ENCODE assay signal across 8 cellular contexts in genomic region chr16:53022374-53022773, GRCh38. TPM values are rescaled to one million over a fixed set of nuclear protein-coding genes. Genes with fewer than 3 reads are reported as not detected.
DNase-seq lines count a peak whose midpoint lies in the region; ATAC-seq, FAIRE-seq and TF ChIP-seq lines count a peak whose summit lies in the region.

No MANE protein-coding gene starts in this region.

- intact Hi-C loops in K562 (cut with micrococcal nuclease) (loop anchor here (1.0 to 10.0 kb wide), 4 partner anchors 46 to 1258 kb away; no protein-coding TSS in a partner anchor), upper lobe of right lung (cut with DNase I) (no loop called here), spleen (cut with DNase I; ENCODE audit: low total_unique reads) (no loop called here)
- intact Hi-C loops in activated T-helper 2 cell treated with anti-CD3 and anti-CD28 coated beads, Interferon-gamma antibody, Interleukin-2, Interleukin-4, amounts not matched to agents 10 μg/mL and 5 μg/mL and 100 μg/mL, durations not matched to agents 14 hours and 24 hours and 36 hours (cut with micrococcal nuclease): loop anchor here (2.0 kb wide), 1 partner anchor 832 kb away; no protein-coding TSS in a partner anchor

- H2AFZ ChIP-seq in K562 (ENCODE audit: low read depth, low read length): no peak overlapping the region

- no peak for TF ChIP-seq POLR2A in H54 (IDR thresholded peaks at IDR 0.05; ENCODE audit: low read depth, low read length)
- no peak for TF ChIP-seq POLR2A in K562 (conservative IDR thresholded peaks at IDR 0.05)
- no peak for TF ChIP-seq POLR2A in spleen (IDR thresholded peaks at IDR 0.05)

- peaks cover 3% of the 10 kb centered on the region for H3K27me3 Mint-ChIP-seq in activated T-helper 2 cell treated with anti-CD3 and anti-CD28 coated beads, Interferon-gamma antibody, Interleukin-2, Interleukin-4, amounts not matched to agents 10 μg/mL and 5 μg/mL and 100 μg/mL, durations not matched to agents 14 hours and 24 hours and 36 hours (ENCODE audit: low read depth)

- TF ChIP-seq CTCF in D721Med (IDR thresholded peaks at IDR 0.05; ENCODE audit: insufficient read depth, missing control alignments) (peak; percentile 77), K562 (IDR thresholded peaks at IDR 0.05 in 2 of 3, conservative IDR thresholded peaks at IDR 0.05 in 1 of 3; ENCODE audit: insufficient read depth in 2 of 3, low read depth in 1 of 3, low read length in 3 of 3) (peak; percentile 61 to 81 (median 65)), upper lobe of right lung (IDR thresholded peaks at IDR 0.05) (peak; percentile 56), spleen (IDR thresholded peaks at IDR 0.05 in 8 of 11, conservative IDR thresholded peaks at IDR 0.05 in 3 of 11) (peak in 5 of 11 experiments; percentile 11 to 33 (median 18))

- H3K4me1 Mint-ChIP-seq in activated T-helper 2 cell treated with anti-CD3 and anti-CD28 coated beads, Interferon-gamma antibody, Interleukin-2, Interleukin-4, amounts not matched to agents 10 μg/mL and 5 μg/mL and 100 μg/mL, durations not matched to agents 14 hours and 24 hours and 36 hours (ENCODE audit: low read depth): peaks cover 3% of the 10 kb centered on the region

- TF ChIP-seq EP300 in K562 (IDR thresholded peaks at IDR 0.05; ENCODE audit: low read length): no peak

- FAIRE-seq in D721Med (lab: Jason Lieb, UNC) (no peak), H54 (lab: Jason Lieb, UNC) (peak; percentile 68), K562 (lab: Jason Lieb, UNC) (peak; percentile 75)

- in situ Hi-C loops in K562 (cut with MboI): no loop called here

- ATAC-seq in K562 (peak; percentile 94), upper lobe of right lung (peak; percentile 87)

- no peaks in the 10 kb centered on the region for H3K9me3 Mint-ChIP-seq in activated T-helper 2 cell treated with anti-CD3 and anti-CD28 coated beads, Interferon-gamma antibody, Interleukin-2, Interleukin-4, amounts not matched to agents 10 μg/mL and 5 μg/mL and 100 μg/mL, durations not matched to agents 14 hours and 24 hours and 36 hours

- H3K9me3 ChIP-seq in K562 (replicated peaks; ENCODE audit: control insufficient read depth, insufficient read depth, low read depth, low read length): no peaks in the 10 kb centered on the region
- no peaks in the 10 kb centered on the region for H3K9me3 ChIP-seq in upper lobe of right lung
- no peaks in the 10 kb centered on the region for H3K9me3 ChIP-seq in spleen

- CTCF ChIA-PET in K562 (lab: Yijun Ruan, JAX; ENCODE audit: low intra/inter-chr PET ratio): interaction anchor here (2.1 kb wide), 1 partner anchor 831 kb away, joined by 9 read pairs; no protein-coding TSS in a partner anchor

- H3K4me1 ChIP-seq in K562 (replicated peaks in 1 of 2; ENCODE audit: control insufficient read depth in 2 of 2, insufficient read depth in 2 of 2, low read length in 2 of 2) (no peaks in the 10 kb centered on the region; a peak in 3 of 5 replicates), upper lobe of right lung (no peaks in the 10 kb centered on the region), spleen (no peaks in the 10 kb centered on the region)

- H3K4me3 ChIP-seq in K562 (no peak overlapping the region), upper lobe of right lung (no peak overlapping the region), spleen (no peak overlapping the region)

- H3K27ac ChIP-seq in K562 (ENCODE audit: extremely low read depth, low read depth, low read length): no peak overlapping the region
- no peak overlapping the region for H3K27ac ChIP-seq in upper lobe of right lung
- H3K27ac ChIP-seq in spleen: no peak overlapping the region

- no peak overlapping the region for H3K27ac Mint-ChIP-seq in activated T-helper 2 cell treated with anti-CD3 and anti-CD28 coated beads, Interferon-gamma antibody, Interleukin-2, Interleukin-4, amounts not matched to agents 10 μg/mL and 5 μg/mL and 100 μg/mL, durations not matched to agents 14 hours and 24 hours and 36 hours

- H3K79me2 ChIP-seq in K562 (ENCODE audit: control insufficient read depth, insufficient read depth, low read length): no peaks in the 10 kb centered on the region

- H3K36me3 ChIP-seq in K562 (ENCODE audit: control insufficient read depth, insufficient read depth, low read length) (no peaks in the 10 kb centered on the region), upper lobe of right lung (no peaks in the 10 kb centered on the region), spleen (no peaks in the 10 kb centered on the region)

- H4K20me1 ChIP-seq in K562 (replicated peaks; ENCODE audit: control insufficient read depth, insufficient read depth, low read length): no peaks in the 10 kb centered on the region

- no TSS peak for BruUV-seq in K562 (replicated peaks; lab: Mats Ljungman, UMichigan)

- no peaks in the 10 kb centered on the region for H3K36me3 Mint-ChIP-seq in activated T-helper 2 cell treated with anti-CD3 and anti-CD28 coated beads, Interferon-gamma antibody, Interleukin-2, Interleukin-4, amounts not matched to agents 10 μg/mL and 5 μg/mL and 100 μg/mL, durations not matched to agents 14 hours and 24 hours and 36 hours (ENCODE audit: low read depth)

- H3K4me3 Mint-ChIP-seq in activated T-helper 2 cell treated with anti-CD3 and anti-CD28 coated beads, Interferon-gamma antibody, Interleukin-2, Interleukin-4, amounts not matched to agents 10 μg/mL and 5 μg/mL and 100 μg/mL, durations not matched to agents 14 hours and 24 hours and 36 hours (ENCODE audit: low read depth): no peak overlapping the region

- peaks cover 2% of the 10 kb centered on the region for H3K9me1 ChIP-seq in K562 (ENCODE audit: control insufficient read depth, insufficient read depth, low read length)

- WGBS in K562 (ENCODE audit: insufficient coverage, low coverage, missing lambda C conversion rate): 2% methylated on average over 5 of the region's 5 CpGs
- 10 to 16% (median 14%) methylated on average over 5 of the region's 5 CpGs for WGBS in spleen, 5 donors

- no peak overlapping the region for H3K4me2 ChIP-seq in K562 (ENCODE audit: insufficient read depth, low read length)

- peak; percentile 67 to 82 for TF ChIP-seq RAD21 in K562 (CRISPR knock-in tag; conservative IDR thresholded peaks at IDR 0.05 in 1 of 2, IDR thresholded peaks at IDR 0.05 in 1 of 2)

- no peak overlapping the region for H3K9ac ChIP-seq in K562 (ENCODE audit: insufficient read depth in 1 of 2, low read depth in 2 of 2, low read length in 2 of 2)

- H3K27me3 ChIP-seq in K562 (ENCODE audit: control insufficient read depth in 2 of 2, insufficient read depth in 2 of 2, low read length in 2 of 2) (0 out of 5 replicates have a peak, but pooled peaks cover 0 to 2% of the 10 kb centered on the region in 2 experiments), upper lobe of right lung (no peaks in the 10 kb centered on the region), spleen (replicated peaks in 1 of 7) (no peaks in the 10 kb centered on the region)

- POLR2A ChIA-PET in K562 (lab: Yijun Ruan, JAX): no interaction called here

- no peak for DNase-seq in D721Med (ENCODE audit: insufficient read length, low spot score)
- DNase-seq in H54 (ENCODE audit: insufficient read length, low spot score): peak; percentile 57
- DNase-seq in NCI-H2227 (lab: John Stamatoyannopoulos, UW; ENCODE audit: unreplicated experiment): peak; percentile 72
- peak; percentile 61 to 68 (median 64) for DNase-seq in K562 (ENCODE audit: extremely low read depth in 1 of 4, low spot score in 3 of 4)
- peak; percentile 77 for DNase-seq in islet precursor cell
- no peak for DNase-seq in upper lobe of right lung
- no peak for DNase-seq in spleen
- no peak for DNase-seq in activated T-helper 2 cell treated with anti-CD3 and anti-CD28 coated beads, Interferon-gamma antibody, Interleukin-2, Interleukin-4, amounts not matched to agents 10 μg/mL and 5 μg/mL and 100 μg/mL, durations not matched to agents 14 hours and 24 hours and 36 hours (ENCODE audit: low spot score)

RNA-seq across cellular contexts. Expression of gene CHD9NB, which starts 30.3 kb away (rescaled TPM):
- not detected in 2 replicates for total RNA-seq in K562 (2011; cell fraction: chromatin; rRNA removed; ENCODE audit: low replicate concordance)
- not detected in 2 replicates for total RNA-seq in K562 (2011; cell fraction: nucleolus; rRNA removed)
- total RNA-seq in K562 (2011; cell fraction: nucleoplasm; rRNA removed): not detected in 2 replicates
- total RNA-seq in K562 (2014; rRNA removed): not detected in 2 replicates
- 0.07 TPM in 1 of 2 replicates, not detected in the other for total RNA-seq in K562 (2014; rRNA removed; fragmentation: Illumina TruSeq; extraction: Trizol)
- total RNA-seq in K562 (2015; rRNA removed; fragmentation: Illumina TruSeq; extraction: Trizol): not detected in 2 replicates
- 0.13 TPM in 1 of 2 replicates, not detected in the other for total RNA-seq in K562 (2021)
- not detected in 2 replicates for polyA plus RNA-seq in K562 (2011; rRNA removed)
- not detected in 2 replicates for polyA plus RNA-seq in K562 (2011; cell fraction: cytosol; rRNA removed)
- polyA plus RNA-seq in K562 (2011; cell fraction: nucleus; rRNA removed): 0.07 TPM in 1 of 2 replicates, not detected in the other
- 0.10 TPM in 1 of 2 replicates, not detected in the other for polyA plus RNA-seq in K562 (2012)
- 0.10 and 0.29 TPM in 2 replicates for polyA plus RNA-seq in K562 (2014; fragmentation: Illumina TruSeq; extraction: Trizol)
- polyA plus RNA-seq in K562 (2014; fragmentation: Nextera tagmentation; extraction: Ambion mirVana): under 1 TPM in 1 of 2 experiments, not detected in 1; 0.06 TPM
- polyA plus RNA-seq in K562 (2014; rRNA removed): 0.19 TPM in 1 of 2 replicates, not detected in the other
- polyA minus RNA-seq in K562 (2011; rRNA and poly(A)+ RNA removed): not detected in 2 replicates
- polyA minus RNA-seq in K562 (2011; cell fraction: cytosol; rRNA and poly(A)+ RNA removed): not detected in 2 replicates
- not detected in 2 replicates for polyA minus RNA-seq in K562 (2011; cell fraction: nucleus; rRNA and poly(A)+ RNA removed)
- total RNA-seq in upper lobe of right lung: 1.1 TPM
- total RNA-seq in spleen: under 1 TPM in 1 of 7 donors, not detected in 6; 0.27 TPM
- polyA plus RNA-seq in spleen: under 1 TPM in 1 of 3 donors, not detected in 2; 0.10 TPM
- total RNA-seq in activated T-helper 2 cell treated with anti-CD3 and anti-CD28 coated beads, Interferon-gamma antibody, Interleukin-2, Interleukin-4, amounts not matched to agents 10 μg/mL and 5 μg/mL and 100 μg/mL, durations not matched to agents 14 hours and 24 hours and 36 hours: 0.25 and 0.32 TPM in 2 replicates

RNA-seq across cellular contexts. Expression of gene CHD9, which starts 32.4 kb away (rescaled TPM):
- total RNA-seq in K562 (2011; cell fraction: chromatin; rRNA removed; ENCODE audit: low replicate concordance): 65.0 and 350 TPM in 2 replicates
- 31.9 and 54.3 TPM in 2 replicates for total RNA-seq in K562 (2011; cell fraction: nucleolus; rRNA removed)
- total RNA-seq in K562 (2011; cell fraction: nucleoplasm; rRNA removed): 103 and 111 TPM in 2 replicates
- total RNA-seq in K562 (2014; rRNA removed): 22.0 and 32.0 TPM in 2 replicates
- total RNA-seq in K562 (2014; rRNA removed; fragmentation: Illumina TruSeq; extraction: Trizol): 58.1 and 65.4 TPM in 2 replicates
- total RNA-seq in K562 (2015; rRNA removed; fragmentation: Illumina TruSeq; extraction: Trizol): 49.1 and 54.0 TPM in 2 replicates
- total RNA-seq in K562 (2021): 38.8 and 40.7 TPM in 2 replicates
- polyA plus RNA-seq in K562 (2011; rRNA removed): 33.9 and 41.6 TPM in 2 replicates
- polyA plus RNA-seq in K562 (2011; cell fraction: cytosol; rRNA removed): 6.7 and 13.4 TPM in 2 replicates
- 31.4 and 44.3 TPM in 2 replicates for polyA plus RNA-seq in K562 (2011; cell fraction: nucleus; rRNA removed)
- polyA plus RNA-seq in K562 (2012): 20.4 and 21.2 TPM in 2 replicates
- 25.6 and 29.0 TPM in 2 replicates for polyA plus RNA-seq in K562 (2014; fragmentation: Illumina TruSeq; extraction: Trizol)
- polyA plus RNA-seq in K562 (2014; fragmentation: Nextera tagmentation; extraction: Ambion mirVana): 10 to 100 TPM; 33.7 to 69.3 TPM
- polyA plus RNA-seq in K562 (2014; rRNA removed): 26.1 and 40.6 TPM in 2 replicates
- polyA minus RNA-seq in K562 (2011; rRNA and poly(A)+ RNA removed): 179 and 246 TPM in 2 replicates
- polyA minus RNA-seq in K562 (2011; cell fraction: cytosol; rRNA and poly(A)+ RNA removed): 23.1 and 25.2 TPM in 2 replicates
- 89.8 and 176 TPM in 2 replicates for polyA minus RNA-seq in K562 (2011; cell fraction: nucleus; rRNA and poly(A)+ RNA removed)
- total RNA-seq in upper lobe of right lung: 81.4 TPM
- total RNA-seq in spleen: 10 to 100 TPM; 63.4 to 93.3 (median 77.6) TPM
- 10 to 100 TPM; 16.7 to 19.0 (median 17.6) TPM for polyA plus RNA-seq in spleen
- total RNA-seq in activated T-helper 2 cell treated with anti-CD3 and anti-CD28 coated beads, Interferon-gamma antibody, Interleukin-2, Interleukin-4, amounts not matched to agents 10 μg/mL and 5 μg/mL and 100 μg/mL, durations not matched to agents 14 hours and 24 hours and 36 hours: 25.0 and 27.1 TPM in 2 replicates

Comparison
In these comparisons a context has a peak if more than half of its experiments do, and no peak if none do; other contexts are left out.
1. DNase-seq: peak in H54 (single experiment), NCI-H2227 (single experiment), K562 (4 of 4) and islet precursor cell (single experiment); none in D721Med (single experiment), upper lobe of right lung (single experiment), spleen (single experiment) and activated T-helper 2 cell treated with anti-CD3 and anti-CD28 coated beads, Interferon-gamma antibody, Interleukin-2, Interleukin-4, amounts not matched to agents 10 μg/mL and 5 μg/mL and 100 μg/mL, durations not matched to agents 14 hours and 24 hours and 36 hours (single experiment).
2. intact Hi-C loops: an anchor here in K562 (1.0 to 10.0 kb wide) and activated T-helper 2 cell treated with anti-CD3 and anti-CD28 coated beads, Interferon-gamma antibody, Interleukin-2, Interleukin-4, amounts not matched to agents 10 μg/mL and 5 μg/mL and 100 μg/mL, durations not matched to agents 14 hours and 24 hours and 36 hours (2.0 kb wide); none called in upper lobe of right lung and spleen.